In the genomic region with DNA sequence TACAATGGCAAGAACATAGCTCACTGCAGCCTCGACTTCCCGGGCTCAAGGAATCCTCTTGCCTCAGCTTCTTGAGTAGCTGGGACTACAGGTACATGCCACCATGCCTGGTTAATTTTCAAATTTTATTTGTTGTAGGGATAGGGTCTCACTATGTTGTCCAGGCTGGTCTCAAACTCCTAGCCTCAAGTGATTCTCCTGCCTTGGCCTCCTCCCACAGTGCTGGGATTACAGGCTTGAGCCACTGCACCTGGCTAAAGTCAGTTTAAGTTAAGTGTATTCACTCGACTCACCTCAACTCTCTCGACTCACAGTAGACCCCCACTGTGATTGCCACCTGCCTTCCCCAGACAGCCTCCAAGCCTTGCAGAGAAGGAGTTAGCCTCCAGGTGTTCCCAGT, we compare ENCODE assay signal across 20 cellular contexts. TPM values are rescaled to one million over a fixed set of nuclear protein-coding genes. Genes with fewer than 3 reads are reported as not detected.
DNase-seq lines count a peak whose midpoint lies in the region; ATAC-seq, FAIRE-seq and TF ChIP-seq lines count a peak whose summit lies in the region.
"Had no signal": no experiment of that assay in that cellular context is flagged by ENCODE, and none has a peak within 500 bp of the region (broad histone marks: within the 10 kb centered on the region; RNA-seq: fewer than 3 reads in every experiment).

No MANE protein-coding gene starts in this region.

- no peak for TF ChIP-seq POLR2A in HepG2 (IDR thresholded peaks at IDR 0.05; ENCODE audit: insufficient read depth in 1 of 2, low read depth in 2 of 2, low read length in 2 of 2)
- TF ChIP-seq POLR2A in right lobe of liver (IDR thresholded peaks at IDR 0.05), result no peak
- no peak for TF ChIP-seq POLR2A in K562 (conservative IDR thresholded peaks at IDR 0.05)
- no peak for TF ChIP-seq POLR2A in gastroesophageal sphincter (IDR thresholded peaks at IDR 0.05)

- H3K4me1 ChIP-seq in HepG2 (ENCODE audit: insufficient read depth, low read length) (peaks cover 10% of the 10 kb centered on the region), right lobe of liver (no peaks in the 10 kb centered on the region), K562 (replicated peaks in 1 of 2; ENCODE audit: control insufficient read depth in 2 of 2, insufficient read depth in 2 of 2, low read length in 2 of 2) (peaks cover 4 to 21% of the 10 kb centered on the region in 2 experiments; a peak in 3 of 5 replicates), gastroesophageal sphincter (peaks cover 0 to 13% (median 11%) of the 10 kb centered on the region in 3 donors), H9 (ENCODE audit: insufficient read depth, low read length) (no peaks in the 10 kb centered on the region), small intestine (ENCODE audit: control insufficient read depth in 2 of 2, insufficient read depth in 1 of 2, low read depth in 1 of 2, low read length in 1 of 2) (no peaks in the 10 kb centered on the region)
- H3K4me1 ChIP-seq: Caco-2 had no signal

- CTCF ChIA-PET in HepG2 (lab: Yijun Ruan, JAX; ENCODE audit: low intra/inter-chr PET ratio, low total read pairs) (no interaction called here), K562 (lab: Yijun Ruan, JAX; ENCODE audit: low intra/inter-chr PET ratio) (no interaction called here)

- H4K5ac ChIP-seq in H9 (ENCODE audit: insufficient read length, low read depth, low read length), result no peak overlapping the region

- H3K27me3 ChIP-seq in HepG2 (ENCODE audit: control insufficient read depth in 1 of 2, insufficient read depth in 2 of 2, low read length in 2 of 2), result peaks cover 19 to 58% of the 10 kb centered on the region in 2 experiments; a peak in 4 of 5 replicates
- no peaks in the 10 kb centered on the region for H3K27me3 ChIP-seq in right lobe of liver
- no peaks in the 10 kb centered on the region for H3K27me3 ChIP-seq in K562 (ENCODE audit: control insufficient read depth in 2 of 2, insufficient read depth in 2 of 2, low read length in 2 of 2)
- H3K27me3 ChIP-seq in gastroesophageal sphincter, result no peaks in the 10 kb centered on the region
- H3K27me3 ChIP-seq in H9 (ENCODE audit: insufficient read depth, low read length), result no peaks in the 10 kb centered on the region
- no peaks in the 10 kb centered on the region for H3K27me3 ChIP-seq in small intestine (ENCODE audit: control insufficient read depth in 2 of 2, insufficient read depth in 2 of 2, low read length in 2 of 2)

- no peak overlapping the region for H2BK12ac ChIP-seq in H9 (ENCODE audit: insufficient read length, low read depth, low read length)

- H3K79me1 ChIP-seq in H9 (ENCODE audit: insufficient read depth, low read depth, low read length, poor library complexity, severe bottlenecking), result no peaks in the 10 kb centered on the region

- H3K27me3 Mint-ChIP-seq in type B pancreatic cell (no peaks in the 10 kb centered on the region), H9 (ENCODE audit: low read depth) (no peaks in the 10 kb centered on the region; the same call in 1 of the 2 replicates)
- H3K27me3 Mint-ChIP-seq: CD4-positive, alpha-beta T cell had no signal

- POLR2A ChIA-PET in HepG2 (lab: Yijun Ruan, JAX) (interaction anchor here (1.3 kb wide), 1 partner anchor 12 kb away, joined by 4 read pairs; no protein-coding TSS in a partner anchor), K562 (lab: Yijun Ruan, JAX) (interaction anchor here (0.6 to 0.8 kb wide), 2 partner anchors 34 to 964 kb away, joined by 3 read pairs; no protein-coding TSS in a partner anchor)

- ATAC-seq in HepG2 (no peak), right lobe of liver (no peak), K562 (no peak), gastroesophageal sphincter (no peak)
- ATAC-seq: A549 had no signal

- H3K4me3 ChIP-seq in HepG2 (replicated peaks in 1 of 3; ENCODE audit: insufficient read depth in 1 of 3, low read depth in 2 of 3, low read length in 3 of 3) (no peak overlapping the region), right lobe of liver (no peak overlapping the region), K562 (no peak overlapping the region), gastroesophageal sphincter (no peak overlapping the region), small intestine (ENCODE audit: low read depth in 1 of 2, low read length in 2 of 2) (no peak overlapping the region)
- H3K4me3 ChIP-seq: A549, GM23248 had no signal

- no peak overlapping the region for H3T11ph ChIP-seq in H9 (ENCODE audit: low read length)

- H2BK20ac ChIP-seq in H9 (ENCODE audit: low read depth, low read length, poor library complexity, severe bottlenecking), result no peak overlapping the region

- H3K9ac ChIP-seq in HepG2 (ENCODE audit: insufficient read depth, low read depth, low read length) (no peak overlapping the region), K562 (ENCODE audit: insufficient read depth in 1 of 2, low read depth in 2 of 2, low read length in 2 of 2) (peak overlapping the region in 1 of 2 experiments; percentile 55; a peak in 1 of 4 replicates), H9 (ENCODE audit: extremely low read depth, insufficient read length, low read length) (no peak overlapping the region)
- H3K9ac ChIP-seq: GM23248 had no signal

- no peak overlapping the region for H3K56ac ChIP-seq in H9 (ENCODE audit: insufficient read length, low read depth, low read length)

- no peak for TF ChIP-seq CTCF in HepG2 (CRISPR knock-in tag; IDR thresholded peaks at IDR 0.05)
- TF ChIP-seq CTCF in right lobe of liver (IDR thresholded peaks at IDR 0.05), result no peak
- TF ChIP-seq CTCF in K562 (IDR thresholded peaks at IDR 0.05 in 2 of 3, conservative IDR thresholded peaks at IDR 0.05 in 1 of 3; ENCODE audit: insufficient read depth in 2 of 3, low read depth in 1 of 3, low read length in 3 of 3), result no peak
- no peak for TF ChIP-seq CTCF in type B pancreatic cell (conservative IDR thresholded peaks at IDR 0.05)
- no peak for TF ChIP-seq CTCF in gastroesophageal sphincter (IDR thresholded peaks at IDR 0.05)
- no peak for TF ChIP-seq CTCF in H9 (conservative IDR thresholded peaks at IDR 0.05)

- no TSS peak for BruUV-seq in HepG2 (replicated peaks; lab: Mats Ljungman, UMichigan)
- BruUV-seq in K562 (replicated peaks; lab: Mats Ljungman, UMichigan), result no TSS peak

- H3K27ac Mint-ChIP-seq in type B pancreatic cell (peak overlapping the region; percentile 14), H9 (no peak overlapping the region; a peak in 1 of 7 replicates)
- H3K27ac Mint-ChIP-seq: CD4-positive, alpha-beta T cell had no signal

- H3K9me3 Mint-ChIP-seq in type B pancreatic cell (no peaks in the 10 kb centered on the region), H9 (no peaks in the 10 kb centered on the region)
- H3K9me3 Mint-ChIP-seq: CD4-positive, alpha-beta T cell had no signal

- H3K4me1 Mint-ChIP-seq in type B pancreatic cell (ENCODE audit: unreplicated experiment), result peaks cover 11% of the 10 kb centered on the region
- H3K4me1 Mint-ChIP-seq in H9, result peaks cover 0 to 2% of the 10 kb centered on the region in 2 experiments; a peak in 1 of 4 replicates

- H3K4ac ChIP-seq in H9 (ENCODE audit: low read depth, low read length), result no peak overlapping the region

- H4K91ac ChIP-seq in H9 (ENCODE audit: insufficient read length, low read depth, low read length), result no peak overlapping the region

- H2BK5ac ChIP-seq in H9 (ENCODE audit: insufficient read length, low read length), result no peak overlapping the region

- TF ChIP-seq RAD21 in HepG2 (CRISPR knock-in tag; IDR thresholded peaks at IDR 0.05) (no peak), K562 (CRISPR knock-in tag; conservative IDR thresholded peaks at IDR 0.05 in 1 of 2, IDR thresholded peaks at IDR 0.05 in 1 of 2) (no peak)

- H2AK5ac ChIP-seq in H9 (ENCODE audit: insufficient read length, low read length), result no peak overlapping the region

- TF ChIP-seq EP300 in HepG2 (IDR thresholded peaks at IDR 0.05; ENCODE audit: low read depth in 2 of 2, low read length in 2 of 2) (no peak), HepG2 (CRISPR knock-in tag; IDR thresholded peaks at IDR 0.05; ENCODE audit: borderline replicate concordance) (no peak), K562 (IDR thresholded peaks at IDR 0.05; ENCODE audit: low read length) (no peak), gastroesophageal sphincter (IDR thresholded peaks at IDR 0.05) (no peak)

- H3K4me3 Mint-ChIP-seq in type B pancreatic cell, result no peak overlapping the region
- no peak overlapping the region for H3K4me3 Mint-ChIP-seq in H9
- H3K4me3 Mint-ChIP-seq: CD4-positive, alpha-beta T cell had no signal

- no peaks in the 10 kb centered on the region for H3K9me1 ChIP-seq in K562 (ENCODE audit: control insufficient read depth, insufficient read depth, low read length)

- FAIRE-seq in HepG2 (lab: Jason Lieb, UNC), result peak; percentile 23
- FAIRE-seq in K562 (lab: Jason Lieb, UNC), result no peak
- no peak for FAIRE-seq in small intestine (lab: Jason Lieb, UNC)
- FAIRE-seq: A549, D721Med, G401.6, GM12891, GM19239 had no signal

- H3K14ac ChIP-seq in H9 (ENCODE audit: insufficient read depth, low read length), result no peak overlapping the region

- H3K79me2 ChIP-seq in HepG2 (ENCODE audit: insufficient read depth, low read length) (no peaks in the 10 kb centered on the region), K562 (ENCODE audit: control insufficient read depth, insufficient read depth, low read length) (no peaks in the 10 kb centered on the region), H9 (ENCODE audit: insufficient read depth, low read length) (no peaks in the 10 kb centered on the region)

- H4K8ac ChIP-seq in H9 (replicated peaks; ENCODE audit: insufficient read length, low read depth, low read length), result no peak overlapping the region

- H4K20me1 ChIP-seq in HepG2 (ENCODE audit: insufficient read depth, low read length), result no peaks in the 10 kb centered on the region
- no peaks in the 10 kb centered on the region for H4K20me1 ChIP-seq in K562 (replicated peaks; ENCODE audit: control insufficient read depth, insufficient read depth, low read length)
- H4K20me1 ChIP-seq in H9 (ENCODE audit: control insufficient read depth, insufficient read depth, insufficient read length), result no peaks in the 10 kb centered on the region

- 48% methylated on average over 4 of the region's 4 CpGs for WGBS in HepG2 (ENCODE audit: low lambda C conversion rate)
- 84% methylated on average over 4 of the region's 4 CpGs for WGBS in right lobe of liver (ENCODE audit: insufficient coverage, low coverage, low lambda C conversion rate, missing lambda C conversion rate)
- WGBS in K562 (ENCODE audit: insufficient coverage, low coverage, missing lambda C conversion rate), result 41% methylated on average over 4 of the region's 4 CpGs
- 88% methylated on average over 4 of the region's 4 CpGs; no CpG with 5 or more reads in 1 of the 2 donors for WGBS in gastroesophageal sphincter (ENCODE audit: low coverage in 1 of 2), 2 donors
- no CpG with 5 or more reads among the region's 4 CpGs for WGBS in H9 (ENCODE audit: extremely low coverage, insufficient read length, low lambda C conversion rate)
- 86 to 91% (median 88%) methylated on average over 4 of the region's 4 CpGs for WGBS in small intestine, 3 donors

- H3K36me3 Mint-ChIP-seq in type B pancreatic cell (no peaks in the 10 kb centered on the region), H9 (ENCODE audit: insufficient read depth in 1 of 3, low read depth in 3 of 3) (no peaks in the 10 kb centered on the region)

- H2AFZ ChIP-seq in HepG2 (ENCODE audit: low read length) (no peak overlapping the region), K562 (ENCODE audit: low read depth, low read length) (no peak overlapping the region), H9 (ENCODE audit: low read length) (no peak overlapping the region)
- H2AFZ ChIP-seq: GM23248 had no signal

- H3K23me2 ChIP-seq in H9 (ENCODE audit: insufficient read length, low read depth, low read length, poor library complexity, severe bottlenecking), result no peaks in the 10 kb centered on the region

- H3K4me2 ChIP-seq in HepG2 (ENCODE audit: low read depth, low read length) (no peak overlapping the region), K562 (ENCODE audit: insufficient read depth, low read length) (no peak overlapping the region), H9 (ENCODE audit: insufficient read depth, insufficient read length, low read length) (no peak overlapping the region)
- H3K4me2 ChIP-seq: A549 had no signal

- no peak overlapping the region for H3K27ac ChIP-seq in HepG2 (ENCODE audit: extremely low read length, insufficient read depth, low read length)
- no peak overlapping the region for H3K27ac ChIP-seq in right lobe of liver
- no peak overlapping the region for H3K27ac ChIP-seq in K562 (ENCODE audit: extremely low read depth, low read depth, low read length)
- H3K27ac ChIP-seq in gastroesophageal sphincter, result no peak overlapping the region
- no peak overlapping the region for H3K27ac ChIP-seq in H9 (ENCODE audit: insufficient read length, low read depth, low read length)
- H3K27ac ChIP-seq in small intestine (ENCODE audit: low read depth in 1 of 2, low read length in 1 of 2), result no peak overlapping the region
- H3K27ac ChIP-seq: 22Rv1, C4-2B, GM23248 had no signal

- H3K9me3 ChIP-seq in HepG2 (ENCODE audit: low read length) (no peaks in the 10 kb centered on the region), right lobe of liver (no peaks in the 10 kb centered on the region), K562 (replicated peaks; ENCODE audit: control insufficient read depth, insufficient read depth, low read depth, low read length) (no peaks in the 10 kb centered on the region), gastroesophageal sphincter (no peaks in the 10 kb centered on the region), H9 (ENCODE audit: control insufficient read depth, low read depth, low read length) (no peaks in the 10 kb centered on the region), small intestine (ENCODE audit: control insufficient read depth, low read depth) (no peaks in the 10 kb centered on the region)
- H3K9me3 ChIP-seq: A549, Caco-2 had no signal

- no peak overlapping the region for H3K18ac ChIP-seq in H9 (ENCODE audit: insufficient read length, low read depth, low read length)

- in situ Hi-C loops in HepG2 (cut with HindIII; ENCODE audit: extremely low pct_ligation_motif_present, low pct_unique_long_range_greater_than_20kb), result no loop called here
- in situ Hi-C loops in K562 (cut with MboI), result no loop called here

- no peak overlapping the region for H2BK15ac ChIP-seq in H9 (ENCODE audit: low read depth, low read length)

- H2BK120ac ChIP-seq in H9 (ENCODE audit: low read depth, low read length, poor library complexity, severe bottlenecking), result no peak overlapping the region

- DNase-seq in HepG2 (ENCODE audit: low spot score) (no peak), right lobe of liver (no peak), NCI-H345 treated with DMSO at 0.1 percent for 48 hours (lab: John Stamatoyannopoulos, UW; ENCODE audit: unreplicated experiment) (peak; percentile 36), K562 (ENCODE audit: extremely low read depth in 1 of 4, low spot score in 3 of 4) (no peak), type B pancreatic cell (ENCODE audit: extremely low spot score, unreplicated experiment) (no peak), H9 (no peak), small intestine (no peak)
- DNase-seq: AML-193; Caco-2; CD4-positive, alpha-beta T cell; GM23248; HCEC 1CT had no signal

- intact Hi-C loops in HepG2 (cut with micrococcal nuclease; ENCODE audit: unreplicated experiment) (no loop called here), right lobe of liver (cut with DNase I) (no loop called here), K562 (cut with micrococcal nuclease) (no loop called here)

- H3K23ac ChIP-seq in H9 (ENCODE audit: insufficient read length, low read depth, low read length), result no peak overlapping the region

- no peaks in the 10 kb centered on the region for H3K36me3 ChIP-seq in HepG2 (replicated peaks in 1 of 2; ENCODE audit: control insufficient read depth in 1 of 2, insufficient read depth in 2 of 2, low read length in 2 of 2)
- H3K36me3 ChIP-seq in right lobe of liver, result no peaks in the 10 kb centered on the region
- H3K36me3 ChIP-seq in K562 (ENCODE audit: control insufficient read depth, insufficient read depth, low read length), result no peaks in the 10 kb centered on the region
- no peaks in the 10 kb centered on the region for H3K36me3 ChIP-seq in gastroesophageal sphincter
- H3K36me3 ChIP-seq in small intestine (ENCODE audit: control insufficient read depth in 2 of 2, insufficient read depth in 2 of 2, low read length in 2 of 2), result no peaks in the 10 kb centered on the region

RNA-seq across cellular contexts. Expression of gene CEBPB, which starts 40.2 kb away (rescaled TPM):
- 12.1 and 18.5 TPM in 2 replicates for total RNA-seq in HepG2 (2016; rRNA removed; fragmentation: Illumina TruSeq; extraction: Trizol)
- 9.1 and 9.9 TPM in 2 replicates for total RNA-seq in HepG2 (2016; cell fraction: cytosol; rRNA removed; fragmentation: Illumina TruSeq; extraction: Trizol; ENCODE audit: low read depth)
- 11.0 and 17.4 TPM in 2 replicates for total RNA-seq in HepG2 (2016; cell fraction: insoluble cytoplasmic fraction; rRNA removed; fragmentation: Illumina TruSeq; extraction: Trizol)
- 19.9 and 21.0 TPM in 2 replicates for total RNA-seq in HepG2 (2016; cell fraction: membrane; rRNA removed; fragmentation: Illumina TruSeq; extraction: Trizol)
- total RNA-seq in HepG2 (2016; cell fraction: nucleus; rRNA removed; fragmentation: Illumina TruSeq; extraction: Trizol), result 8.1 and 9.8 TPM in 2 replicates
- polyA plus RNA-seq in HepG2 (2011; rRNA removed), result 28.2 and 43.0 TPM in 2 replicates
- 31.3 and 41.1 TPM in 2 replicates for polyA plus RNA-seq in HepG2 (2011; cell fraction: cytosol; rRNA removed)
- 47.8 and 49.8 TPM in 2 replicates for polyA plus RNA-seq in HepG2 (2011; cell fraction: nucleus; rRNA removed)
- 33.9 and 49.4 TPM in 2 replicates for polyA plus RNA-seq in HepG2 (2012)
- polyA plus RNA-seq in HepG2 (2016; cell fraction: cytosol; fragmentation: Illumina TruSeq; extraction: Trizol; ENCODE audit: low read depth), result 8.7 and 9.3 TPM in 2 replicates
- polyA plus RNA-seq in HepG2 (2016; cell fraction: insoluble cytoplasmic fraction; fragmentation: Illumina TruSeq; extraction: Trizol; ENCODE audit: low read depth), result 24.7 and 26.6 TPM in 2 replicates
- polyA plus RNA-seq in HepG2 (2016; cell fraction: membrane; fragmentation: Illumina TruSeq; extraction: Trizol; ENCODE audit: low read depth), result 16.8 and 19.0 TPM in 2 replicates
- 21.1 and 24.6 TPM in 2 replicates for polyA plus RNA-seq in HepG2 (2016; cell fraction: nucleus; fragmentation: Illumina TruSeq; extraction: Trizol; ENCODE audit: insufficient read depth, low read depth)
- 12.1 and 28.5 TPM in 2 replicates for polyA minus RNA-seq in HepG2 (2011; rRNA and poly(A)+ RNA removed; ENCODE audit: low replicate concordance)
- 56.9 and 63.6 TPM in 2 replicates for polyA minus RNA-seq in HepG2 (2011; cell fraction: cytosol; rRNA and poly(A)+ RNA removed)
- polyA minus RNA-seq in HepG2 (2011; cell fraction: nucleus; rRNA and poly(A)+ RNA removed), result 21.4 and 26.7 TPM in 2 replicates
- total RNA-seq in right lobe of liver, result 100 to 1,000 TPM; 130 to 182 (median 152) TPM
- 3.3 and 9.2 TPM in 2 replicates for total RNA-seq in K562 (2011; cell fraction: chromatin; rRNA removed; ENCODE audit: low replicate concordance)
- total RNA-seq in K562 (2011; cell fraction: nucleolus; rRNA removed), result 18.3 and 19.3 TPM in 2 replicates
- total RNA-seq in K562 (2011; cell fraction: nucleoplasm; rRNA removed), result 8.7 and 9.0 TPM in 2 replicates
- total RNA-seq in K562 (2014; rRNA removed), result 41.7 and 51.5 TPM in 2 replicates
- total RNA-seq in K562 (2014; rRNA removed; fragmentation: Illumina TruSeq; extraction: Trizol), result 8.1 and 8.3 TPM in 2 replicates
- total RNA-seq in K562 (2015; rRNA removed; fragmentation: Illumina TruSeq; extraction: Trizol), result 5.7 and 6.6 TPM in 2 replicates
- total RNA-seq in K562 (2021), result 68.2 and 72.6 TPM in 2 replicates
- polyA plus RNA-seq in K562 (2011; rRNA removed), result 7.8 and 10.8 TPM in 2 replicates
- 12.1 and 32.2 TPM in 2 replicates for polyA plus RNA-seq in K562 (2011; cell fraction: cytosol; rRNA removed)
- polyA plus RNA-seq in K562 (2011; cell fraction: nucleus; rRNA removed), result 15.5 and 18.1 TPM in 2 replicates
- 16.9 and 44.3 TPM in 2 replicates for polyA plus RNA-seq in K562 (2012)
- polyA plus RNA-seq in K562 (2014; fragmentation: Illumina TruSeq; extraction: Trizol), result 4.6 and 6.8 TPM in 2 replicates
- 1 to 10 TPM; 1.2 to 1.5 TPM for polyA plus RNA-seq in K562 (2014; fragmentation: Nextera tagmentation; extraction: Ambion mirVana)
- 47.7 and 57.9 TPM in 2 replicates for polyA plus RNA-seq in K562 (2014; rRNA removed)
- polyA minus RNA-seq in K562 (2011; rRNA and poly(A)+ RNA removed), result 1.3 and 1.5 TPM in 2 replicates
- 10.1 and 19.9 TPM in 2 replicates for polyA minus RNA-seq in K562 (2011; cell fraction: cytosol; rRNA and poly(A)+ RNA removed)
- 9.3 and 11.7 TPM in 2 replicates for polyA minus RNA-seq in K562 (2011; cell fraction: nucleus; rRNA and poly(A)+ RNA removed)
- total RNA-seq in type B pancreatic cell (ENCODE audit: low replicate concordance), result 23.0 and 54.1 TPM in 2 replicates
- 100 to 1,000 TPM in 3 of 4 donors, 10 to 100 TPM in 1; 85.2 to 125 (median 108) TPM for total RNA-seq in gastroesophageal sphincter
- total RNA-seq in H9 (2021), result 22.6 and 25.3 TPM in 2 replicates
- polyA plus RNA-seq in small intestine, result 10 to 100 TPM in 2 of 3 donors, 1 to 10 TPM in 1; 7.6 to 21.1 (median 19.7) TPM

Comparison
In these comparisons a context has a peak if more than half of its experiments do, and no peak if none do; other contexts are left out.
1. Of the 241 proteins assayed by ChIP-seq in both HepG2 and K562: peak only in HepG2: none; only in K562: none; in both: ZNF121; in neither: 240.